In genomic region chr3:148500791-148501360, GRCh38 we compare ENCODE assay signal across 18 cellular contexts.
"Had no signal": no experiment of that assay in that cellular context is flagged by ENCODE, and none has a peak within 500 bp of the region (broad histone marks: within the 10 kb centered on the region; RNA-seq: fewer than 3 reads in every experiment).

No MANE protein-coding gene starts in this region.

- DNase-seq: activated CD4-positive, alpha-beta T cell treated with anti-CD3 and anti-CD28 coated beads, Interleukin-2, amount 50 U/mL, for 4 hours; activated gamma-delta T cell treated with Interleukin-2 at 50 U/mL for 16 hours; activated T-cell treated with anti-CD3 and anti-CD28 coated beads, Interleukin-2, amount 50 U/mL, for 72 hours; body of pancreas; dorsolateral prefrontal cortex; heart right ventricle; kidney glomerular epithelial cell; mesenchymal stem cell; naive thymus-derived CD8-positive, alpha-beta T cell; posterior cingulate gyrus; stimulated activated naive CD8-positive, alpha-beta T cell treated with anti-CD3 and anti-CD28 coated beads, Interleukin-15, Interleukin-2, amounts not matched to agents 100 U/mL and 50 U/mL, for 24 hours; substantia nigra; tibial artery had no signal

- FAIRE-seq: colon, TTC549, urothelium cell line had no signal

- H3K4me3 Mint-ChIP-seq: activated naive CD8-positive, alpha-beta T cell; activated T-cell treated with anti-CD3 and anti-CD28 coated beads, Interleukin-2, amount 50 U/mL, for 72 hours; naive thymus-derived CD8-positive, alpha-beta T cell had no signal

- ATAC-seq: activated T-cell treated with anti-CD3 and anti-CD28 coated beads, Interleukin-2, amount 50 U/mL, for 72 hours; body of pancreas; heart right ventricle; naive thymus-derived CD8-positive, alpha-beta T cell; stimulated activated naive CD8-positive, alpha-beta T cell treated with anti-CD3 and anti-CD28 coated beads, Interleukin-15, Interleukin-2, amounts not matched to agents 100 U/mL and 50 U/mL, for 24 hours had no signal

- H3K27me3 Mint-ChIP-seq: activated naive CD8-positive, alpha-beta T cell; naive thymus-derived CD8-positive, alpha-beta T cell had no signal

- H3K9me3 ChIP-seq: body of pancreas, tibial artery had no signal

- H3K27ac Mint-ChIP-seq: activated naive CD8-positive, alpha-beta T cell; activated T-cell treated with anti-CD3 and anti-CD28 coated beads, Interleukin-2, amount 50 U/mL, for 72 hours; naive thymus-derived CD8-positive, alpha-beta T cell had no signal

- H3K4me3 ChIP-seq: body of pancreas, dorsolateral prefrontal cortex, heart right ventricle, tibial artery had no signal

- H3K36me3 Mint-ChIP-seq: activated naive CD8-positive, alpha-beta T cell; naive thymus-derived CD8-positive, alpha-beta T cell had no signal

- H3K4me1 ChIP-seq: body of pancreas, heart right ventricle had no signal

- H3K27me3 ChIP-seq: body of pancreas, heart right ventricle, tibial artery had no signal

- H3K36me3 ChIP-seq: heart right ventricle, tibial artery had no signal

- H3K27ac ChIP-seq: body of pancreas, dorsolateral prefrontal cortex, epithelial cell of prostate, heart right ventricle, tibial artery had no signal
